In the genomic region with DNA sequence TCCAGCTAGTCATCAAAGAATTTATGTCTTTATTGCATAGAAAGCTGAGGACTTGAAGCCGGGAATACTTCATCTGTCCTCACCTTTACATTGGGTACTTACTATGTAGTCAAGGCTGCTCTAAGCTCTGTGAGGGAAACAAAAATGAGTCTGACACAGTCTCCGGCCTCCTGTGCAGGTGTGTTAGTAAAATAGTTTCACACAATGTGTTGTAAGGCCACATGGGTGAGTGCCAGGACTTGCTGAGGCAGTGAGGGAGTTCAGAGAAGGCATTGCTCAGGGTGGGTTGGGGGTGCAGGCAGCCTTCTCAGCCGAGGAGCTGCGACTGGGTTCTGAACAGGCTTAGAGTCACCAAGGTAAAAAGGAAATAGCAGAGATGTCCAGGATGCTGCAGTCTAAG, we compare ENCODE assay signal across 29 cellular contexts.
"Had no signal": no experiment of that assay in that cellular context is flagged by ENCODE, and none has a peak within 500 bp of the region (broad histone marks: within the 10 kb centered on the region; RNA-seq: fewer than 3 reads in every experiment).

No MANE protein-coding gene starts in this region.

- H3K27ac Mint-ChIP-seq: endodermal cell; mesothelial cell of epicardium; natural killer cell treated with Interleukin-12 subunit alpha and Interleukin-12 subunit beta and Interleukin-15 and Interleukin-18, amount 100 ng/mL, for 72 hours; stimulated activated naive CD8-positive, alpha-beta T cell treated with anti-CD3 and anti-CD28 coated beads, Interleukin-15, amount 100 ng/mL, for 72 hours had no signal

- H3K9me3 ChIP-seq: gastroesophageal sphincter, heart right ventricle, mucosa of descending colon, prostate gland, right atrium auricular region, thyroid gland, vagina had no signal

- H3K36me3 Mint-ChIP-seq: mesothelial cell of epicardium; naive B cell; natural killer cell treated with Interleukin-12 subunit alpha and Interleukin-12 subunit beta and Interleukin-15 and Interleukin-18, amount 100 ng/mL, for 72 hours had no signal

- H3K27me3 Mint-ChIP-seq: stimulated activated naive CD8-positive, alpha-beta T cell treated with anti-CD3 and anti-CD28 coated beads, Interleukin-15, amount 100 ng/mL, for 72 hours had no signal

- H3K4me3 ChIP-seq: esophagus muscularis mucosa, gastroesophageal sphincter, heart right ventricle, mucosa of descending colon, prostate gland, right atrium auricular region, smooth muscle cell, thyroid gland, vagina had no signal

- H3K4me3 Mint-ChIP-seq: endodermal cell; mesothelial cell of epicardium; naive B cell; natural killer cell treated with Interleukin-12 subunit alpha and Interleukin-12 subunit beta and Interleukin-15 and Interleukin-18, amount 100 ng/mL, for 72 hours; neural crest cell; stimulated activated naive CD8-positive, alpha-beta T cell treated with anti-CD3 and anti-CD28 coated beads, Interleukin-15, amount 100 ng/mL, for 72 hours had no signal

- ATAC-seq: foreskin keratinocyte; gastroesophageal sphincter; heart right ventricle; left lobe of liver; mucosa of descending colon; natural killer cell treated with Interleukin-12 subunit alpha and Interleukin-12 subunit beta and Interleukin-15 and Interleukin-18, amount 100 ng/mL, for 72 hours; sciatic nerve; stimulated activated naive CD8-positive, alpha-beta T cell treated with anti-CD3 and anti-CD28 coated beads, Interleukin-15, amount 100 ng/mL, for 72 hours had no signal

- H3K27ac ChIP-seq: epithelial cell of prostate, esophagus muscularis mucosa, foreskin keratinocyte, gastroesophageal sphincter, heart right ventricle, prostate gland, right atrium auricular region, thyroid gland, vagina had no signal

- H3K36me3 ChIP-seq: esophagus muscularis mucosa, gastroesophageal sphincter, heart right ventricle, prostate gland, right atrium auricular region, thyroid gland, vagina had no signal

- H3K9me3 Mint-ChIP-seq: natural killer cell treated with Interleukin-12 subunit alpha and Interleukin-12 subunit beta and Interleukin-15 and Interleukin-18, amount 100 ng/mL, for 72 hours; neural crest cell; stimulated activated naive CD8-positive, alpha-beta T cell treated with anti-CD3 and anti-CD28 coated beads, Interleukin-15, amount 100 ng/mL, for 72 hours had no signal

- H3K4me2 ChIP-seq: smooth muscle cell had no signal

- FAIRE-seq: colon, kidney had no signal

- H3K27me3 ChIP-seq: esophagus muscularis mucosa, gastroesophageal sphincter, heart right ventricle, right atrium auricular region, thyroid gland, vagina had no signal

- DNase-seq: effector CD8-positive, alpha-beta T cell; endodermal cell; foreskin keratinocyte; heart right ventricle; kidney; mesenchymal stem cell; mucosa of descending colon; naive B cell; stimulated activated CD4-positive, alpha-beta T cell treated with anti-CD3 and anti-CD28 coated beads, Interleukin-12 subunit alpha, Interleukin-12 subunit beta, amount 100 ng/mL, for 4 hours; stimulated activated CD4-positive, alpha-beta T cell treated with anti-CD3 and anti-CD28 coated beads, Interleukin-1b, Interleukin-23, amount 100 ng/mL, for 48 hours; stimulated activated CD4-positive, alpha-beta T cell treated with anti-CD3 and anti-CD28 coated beads, Interleukin-4, amount 100 ng/mL, for 1 hour; stimulated activated CD8-positive, alpha-beta memory T cell treated with anti-CD3 and anti-CD28 coated beads, Interleukin-4, amount 100 ng/mL, for 48 hours; stimulated activated naive CD4-positive, alpha-beta T cell; stimulated activated naive CD8-positive, alpha-beta T cell treated with anti-CD3 and anti-CD28 coated beads, Interleukin-15, amount 100 ng/mL, for 72 hours; thyroid gland; trophoblast cell had no signal

- H3K4me1 ChIP-seq: esophagus muscularis mucosa, foreskin keratinocyte, gastroesophageal sphincter, prostate gland, right atrium auricular region, thyroid gland, vagina had no signal

- H3K4me1 Mint-ChIP-seq: stimulated activated naive CD8-positive, alpha-beta T cell treated with anti-CD3 and anti-CD28 coated beads, Interleukin-15, amount 100 ng/mL, for 72 hours had no signal
